ENCODE assay signal across 1 cellular context in genomic region chr10:120969219-120969645, GRCh38.
TF ChIP-seq lines count a peak whose summit lies in the region.

No MANE protein-coding gene starts in this region.

TF ChIP-seq in GM12878, 131 proteins besides CTCF, POLR2A, EP300 and RAD21 (continued from another document):
- TF ChIP-seq NR2C2 (IDR thresholded peaks at IDR 0.05; ENCODE audit: borderline replicate concordance, control insufficient read depth, insufficient read length, low read depth) (no peak), CREB1 (IDR thresholded peaks at IDR 0.05; ENCODE audit: low read depth) (peak; percentile 25; the same call in 1 of the 2 replicates), SMAD1 (IDR thresholded peaks at IDR 0.05; ENCODE audit: low read depth, partially characterized antibody) (no peak), ASH2L (IDR thresholded peaks at IDR 0.05; ENCODE audit: borderline replicate concordance, low read depth) (no peak), BCL11A (IDR thresholded peaks at IDR 0.05; ENCODE audit: low read depth, low read length) (peak; percentile 50), SREBF1 (IDR thresholded peaks at IDR 0.05; ENCODE audit: low read length) (no peak), BHLHE40 (IDR thresholded peaks at IDR 0.05; ENCODE audit: borderline replicate concordance in 1 of 2, low read depth in 2 of 2, low read length in 1 of 2) (0 out of 4 replicates have a peak, but pooled peaks of 1 of the 2 experiments have one; percentile 12), PML (IDR thresholded peaks at IDR 0.05; ENCODE audit: low read length) (no peak), PRDM15 (CRISPR knock-in tag; IDR thresholded peaks at IDR 0.05) (no peak), PAX5 (IDR thresholded peaks at IDR 0.05; ENCODE audit: borderline replicate concordance, low read depth, low read length) (peak; percentile 50; the same call in 1 of the 2 replicates), RUNX3 (IDR thresholded peaks at IDR 0.05; ENCODE audit: low read length) (peak; percentile 94), RAD51 (IDR thresholded peaks at IDR 0.05) (no peak), KAT2A (conservative IDR thresholded peaks at IDR 0.05; ENCODE audit: control insufficient read depth, low read depth, low read length) (no peak), CEBPB (IDR thresholded peaks at IDR 0.05; ENCODE audit: borderline replicate concordance in 1 of 2, low read depth in 2 of 2, low read length in 2 of 2) (peak in 1 of 2 experiments; percentile 76; a peak in 2 of 4 replicates), USF2 (IDR thresholded peaks at IDR 0.05; ENCODE audit: borderline replicate concordance, low read depth, low read length) (no peak), MTA2 (IDR thresholded peaks at IDR 0.05; ENCODE audit: low read depth) (peak; percentile 89), E2F4 (IDR thresholded peaks at IDR 0.05; ENCODE audit: low read depth, low read length) (no peak), FOS (IDR thresholded peaks at IDR 0.05; ENCODE audit: borderline replicate concordance, extremely low read depth, insufficient read length) (no peak), ZNF217 (IDR thresholded peaks at IDR 0.05) (no peak), ZZZ3 (IDR thresholded peaks at IDR 0.05; ENCODE audit: control insufficient read depth, insufficient read length, low read depth) (no peak), NRF1 (conservative IDR thresholded peaks at IDR 0.05; ENCODE audit: low read depth, low read length) (no peak), JUNB (IDR thresholded peaks at IDR 0.05) (peak; percentile 37; the same call in 1 of the 2 replicates), ZBTB11 (CRISPR knock-in tag; IDR thresholded peaks at IDR 0.05) (no peak)
TF ChIP-seq in GM12878: peak in this region for 15.
